Comparison of ENCODE assay signal across 16 cellular contexts in genomic region chrX:13380230-13380629, GRCh38.
DNase-seq lines count a peak whose midpoint lies in the region; ATAC-seq and TF ChIP-seq lines count a peak whose summit lies in the region.
"Had no signal": no experiment of that assay in that cellular context is flagged by ENCODE, and none has a peak within 500 bp of the region (broad histone marks: within the 10 kb centered on the region; RNA-seq: fewer than 3 reads in every experiment).

No MANE protein-coding gene starts in this region.

- H3K36me3 ChIP-seq in WERI-Rb-1 (no peaks in the 10 kb centered on the region), tibial nerve (no peaks in the 10 kb centered on the region)
- H3K36me3 ChIP-seq: vagina had no signal

- peak; percentile 77 to 93 for ATAC-seq in activated naive CD4-positive, alpha-beta T cell treated with anti-CD3 and anti-CD28 coated beads, Interleukin-2, amount 50 U/mL, for 72 hours
- ATAC-seq in HG03097 (IDR thresholded peaks at IDR 0.05; ENCODE audit: low FRiP score, unreplicated experiment): no peak
- ATAC-seq in esophagus mucosa: no peak
- ATAC-seq: psoas muscle had no signal

- no peaks in the 10 kb centered on the region for H3K9me3 ChIP-seq in WERI-Rb-1 (ENCODE audit: severe bottlenecking)
- no peaks in the 10 kb centered on the region for H3K9me3 ChIP-seq in tibial nerve
- H3K9me3 ChIP-seq: psoas muscle, vagina had no signal

- peak overlapping the region in 1 of 2 donors; percentile 55 for H3K27ac Mint-ChIP-seq in activated naive CD4-positive, alpha-beta T cell treated with anti-CD3 and anti-CD28 coated beads, Interleukin-2, amount 50 U/mL, for 72 hours

- WGBS in tibial nerve, 2 donors: 37 to 44% methylated on average over 2 of the region's 2 CpGs

- H3K36me3 Mint-ChIP-seq in activated naive CD4-positive, alpha-beta T cell treated with anti-CD3 and anti-CD28 coated beads, Interleukin-2, amount 50 U/mL, for 72 hours: no peaks in the 10 kb centered on the region

- no peak for TF ChIP-seq POLR2A in tibial nerve (IDR thresholded peaks at IDR 0.05)

- H3K27me3 ChIP-seq in WERI-Rb-1 (ENCODE audit: insufficient read depth, low read depth, severe bottlenecking) (no peaks in the 10 kb centered on the region), tibial nerve (no peaks in the 10 kb centered on the region)
- H3K27me3 ChIP-seq: vagina had no signal

- H3K4me1 ChIP-seq in tibial nerve: peaks cover 0 to 7% (median 0%) of the 10 kb centered on the region in 4 donors
- H3K4me1 ChIP-seq: psoas muscle, vagina had no signal

- TF ChIP-seq EP300 in tibial nerve (IDR thresholded peaks at IDR 0.05): no peak

- DNase-seq in activated naive CD4-positive, alpha-beta T cell treated with anti-CD3 and anti-CD28 coated beads, Interleukin-2, amount 50 U/mL, for 72 hours (ENCODE audit: low spot score in 2 of 2): no peak
- DNase-seq in activated naive CD4-positive, alpha-beta T cell treated with Interleukin-2 at 50 U/mL for 16 hours: no peak
- DNase-seq in WERI-Rb-1: no peak
- DNase-seq in fibroblast of peridontal ligament (ENCODE audit: extremely low read depth): peak; percentile 60
- peak; percentile 39 for DNase-seq in stromal cell of bone marrow (ENCODE audit: low read depth)
- no peak for DNase-seq in tibial nerve (ENCODE audit: low spot score in 2 of 2)
- DNase-seq: activated effector memory CD4-positive, alpha-beta T cell treated with anti-CD3 and anti-CD28 coated beads, Interleukin-2, amount 50 U/mL, for 16 hours; AML-193; DMS153; NCI-H146; NCI-H82; psoas muscle; stimulated activated CD4-positive, alpha-beta T cell treated with anti-CD3 and anti-CD28 coated beads, Interleukin-1b, Interleukin-23, amount 100 ng/mL, for 48 hours had no signal

- H3K27ac ChIP-seq in WERI-Rb-1 (peak overlapping the region; percentile 47; the same call in 1 of the 2 replicates), tibial nerve (no peak overlapping the region)
- H3K27ac ChIP-seq: psoas muscle, vagina had no signal

- H3K4me3 ChIP-seq in WERI-Rb-1 (ENCODE audit: low read depth, low read length) (no peak overlapping the region), tibial nerve (no peak overlapping the region)
- H3K4me3 ChIP-seq: psoas muscle, vagina had no signal

- TF ChIP-seq CTCF in WERI-Rb-1 (IDR thresholded peaks at IDR 0.05; ENCODE audit: low read depth, low read length) (no peak), tibial nerve (IDR thresholded peaks at IDR 0.05) (no peak)

- no peaks in the 10 kb centered on the region for H3K9me3 Mint-ChIP-seq in activated naive CD4-positive, alpha-beta T cell treated with anti-CD3 and anti-CD28 coated beads, Interleukin-2, amount 50 U/mL, for 72 hours

Comparison
In these comparisons a context has a peak if more than half of its experiments do, and no peak if none do; other contexts are left out.
1. ATAC-seq: peak in activated naive CD4-positive, alpha-beta T cell treated with anti-CD3 and anti-CD28 coated beads, Interleukin-2, amount 50 U/mL, for 72 hours (2 of 2); none in HG03097 (single experiment) and esophagus mucosa (single experiment).
2. DNase-seq: peak in fibroblast of peridontal ligament (single experiment) and stromal cell of bone marrow (single experiment); none in activated naive CD4-positive, alpha-beta T cell treated with anti-CD3 and anti-CD28 coated beads, Interleukin-2, amount 50 U/mL, for 72 hours (0 of 2), activated naive CD4-positive, alpha-beta T cell treated with Interleukin-2 at 50 U/mL for 16 hours (single experiment), WERI-Rb-1 (single experiment) and tibial nerve (0 of 2).